In genomic region chrX:25018682-25019081, GRCh38 we compare ENCODE assay signal across 2 cellular contexts.
TF ChIP-seq lines count a peak whose summit lies in the region.

No MANE protein-coding gene starts in this region.

TF ChIP-seq in WTC11, 78 proteins besides CTCF, POLR2A, EP300 and RAD21 (continued from another document):
- no peak for TF ChIP-seq ZNF425 (CRISPR knock-in tag; conservative IDR thresholded peaks at IDR 0.05)
- no peak for TF ChIP-seq NFE2L1 (CRISPR knock-in tag; IDR thresholded peaks at IDR 0.05)
- TF ChIP-seq JAZF1 (CRISPR knock-in tag; IDR thresholded peaks at IDR 0.05), result no peak
- TF ChIP-seq HMGA2 (CRISPR knock-in tag; IDR thresholded peaks at IDR 0.05), result no peak
- TF ChIP-seq FOXJ3 (CRISPR knock-in tag; IDR thresholded peaks at IDR 0.05; ENCODE audit: borderline replicate concordance), result no peak
- TF ChIP-seq JUN (CRISPR knock-in tag; IDR thresholded peaks at IDR 0.05), result no peak
- no peak for TF ChIP-seq ZNF232 (CRISPR knock-in tag; IDR thresholded peaks at IDR 0.05)
- no peak for TF ChIP-seq SP1 (CRISPR knock-in tag; conservative IDR thresholded peaks at IDR 0.05)
- TF ChIP-seq ZNF671 (CRISPR knock-in tag; IDR thresholded peaks at IDR 0.05), result no peak
- TF ChIP-seq ZNF317 (CRISPR knock-in tag; IDR thresholded peaks at IDR 0.05; ENCODE audit: borderline replicate concordance, low read depth), result no peak
- TF ChIP-seq GABPB1 (CRISPR knock-in tag; IDR thresholded peaks at IDR 0.05), result no peak
TF ChIP-seq in WTC11: peak in this region for 0.

TF ChIP-seq in H1, 55 proteins besides CTCF, POLR2A, EP300 and RAD21 (continued from another document):
- TF ChIP-seq, protein P1, sequence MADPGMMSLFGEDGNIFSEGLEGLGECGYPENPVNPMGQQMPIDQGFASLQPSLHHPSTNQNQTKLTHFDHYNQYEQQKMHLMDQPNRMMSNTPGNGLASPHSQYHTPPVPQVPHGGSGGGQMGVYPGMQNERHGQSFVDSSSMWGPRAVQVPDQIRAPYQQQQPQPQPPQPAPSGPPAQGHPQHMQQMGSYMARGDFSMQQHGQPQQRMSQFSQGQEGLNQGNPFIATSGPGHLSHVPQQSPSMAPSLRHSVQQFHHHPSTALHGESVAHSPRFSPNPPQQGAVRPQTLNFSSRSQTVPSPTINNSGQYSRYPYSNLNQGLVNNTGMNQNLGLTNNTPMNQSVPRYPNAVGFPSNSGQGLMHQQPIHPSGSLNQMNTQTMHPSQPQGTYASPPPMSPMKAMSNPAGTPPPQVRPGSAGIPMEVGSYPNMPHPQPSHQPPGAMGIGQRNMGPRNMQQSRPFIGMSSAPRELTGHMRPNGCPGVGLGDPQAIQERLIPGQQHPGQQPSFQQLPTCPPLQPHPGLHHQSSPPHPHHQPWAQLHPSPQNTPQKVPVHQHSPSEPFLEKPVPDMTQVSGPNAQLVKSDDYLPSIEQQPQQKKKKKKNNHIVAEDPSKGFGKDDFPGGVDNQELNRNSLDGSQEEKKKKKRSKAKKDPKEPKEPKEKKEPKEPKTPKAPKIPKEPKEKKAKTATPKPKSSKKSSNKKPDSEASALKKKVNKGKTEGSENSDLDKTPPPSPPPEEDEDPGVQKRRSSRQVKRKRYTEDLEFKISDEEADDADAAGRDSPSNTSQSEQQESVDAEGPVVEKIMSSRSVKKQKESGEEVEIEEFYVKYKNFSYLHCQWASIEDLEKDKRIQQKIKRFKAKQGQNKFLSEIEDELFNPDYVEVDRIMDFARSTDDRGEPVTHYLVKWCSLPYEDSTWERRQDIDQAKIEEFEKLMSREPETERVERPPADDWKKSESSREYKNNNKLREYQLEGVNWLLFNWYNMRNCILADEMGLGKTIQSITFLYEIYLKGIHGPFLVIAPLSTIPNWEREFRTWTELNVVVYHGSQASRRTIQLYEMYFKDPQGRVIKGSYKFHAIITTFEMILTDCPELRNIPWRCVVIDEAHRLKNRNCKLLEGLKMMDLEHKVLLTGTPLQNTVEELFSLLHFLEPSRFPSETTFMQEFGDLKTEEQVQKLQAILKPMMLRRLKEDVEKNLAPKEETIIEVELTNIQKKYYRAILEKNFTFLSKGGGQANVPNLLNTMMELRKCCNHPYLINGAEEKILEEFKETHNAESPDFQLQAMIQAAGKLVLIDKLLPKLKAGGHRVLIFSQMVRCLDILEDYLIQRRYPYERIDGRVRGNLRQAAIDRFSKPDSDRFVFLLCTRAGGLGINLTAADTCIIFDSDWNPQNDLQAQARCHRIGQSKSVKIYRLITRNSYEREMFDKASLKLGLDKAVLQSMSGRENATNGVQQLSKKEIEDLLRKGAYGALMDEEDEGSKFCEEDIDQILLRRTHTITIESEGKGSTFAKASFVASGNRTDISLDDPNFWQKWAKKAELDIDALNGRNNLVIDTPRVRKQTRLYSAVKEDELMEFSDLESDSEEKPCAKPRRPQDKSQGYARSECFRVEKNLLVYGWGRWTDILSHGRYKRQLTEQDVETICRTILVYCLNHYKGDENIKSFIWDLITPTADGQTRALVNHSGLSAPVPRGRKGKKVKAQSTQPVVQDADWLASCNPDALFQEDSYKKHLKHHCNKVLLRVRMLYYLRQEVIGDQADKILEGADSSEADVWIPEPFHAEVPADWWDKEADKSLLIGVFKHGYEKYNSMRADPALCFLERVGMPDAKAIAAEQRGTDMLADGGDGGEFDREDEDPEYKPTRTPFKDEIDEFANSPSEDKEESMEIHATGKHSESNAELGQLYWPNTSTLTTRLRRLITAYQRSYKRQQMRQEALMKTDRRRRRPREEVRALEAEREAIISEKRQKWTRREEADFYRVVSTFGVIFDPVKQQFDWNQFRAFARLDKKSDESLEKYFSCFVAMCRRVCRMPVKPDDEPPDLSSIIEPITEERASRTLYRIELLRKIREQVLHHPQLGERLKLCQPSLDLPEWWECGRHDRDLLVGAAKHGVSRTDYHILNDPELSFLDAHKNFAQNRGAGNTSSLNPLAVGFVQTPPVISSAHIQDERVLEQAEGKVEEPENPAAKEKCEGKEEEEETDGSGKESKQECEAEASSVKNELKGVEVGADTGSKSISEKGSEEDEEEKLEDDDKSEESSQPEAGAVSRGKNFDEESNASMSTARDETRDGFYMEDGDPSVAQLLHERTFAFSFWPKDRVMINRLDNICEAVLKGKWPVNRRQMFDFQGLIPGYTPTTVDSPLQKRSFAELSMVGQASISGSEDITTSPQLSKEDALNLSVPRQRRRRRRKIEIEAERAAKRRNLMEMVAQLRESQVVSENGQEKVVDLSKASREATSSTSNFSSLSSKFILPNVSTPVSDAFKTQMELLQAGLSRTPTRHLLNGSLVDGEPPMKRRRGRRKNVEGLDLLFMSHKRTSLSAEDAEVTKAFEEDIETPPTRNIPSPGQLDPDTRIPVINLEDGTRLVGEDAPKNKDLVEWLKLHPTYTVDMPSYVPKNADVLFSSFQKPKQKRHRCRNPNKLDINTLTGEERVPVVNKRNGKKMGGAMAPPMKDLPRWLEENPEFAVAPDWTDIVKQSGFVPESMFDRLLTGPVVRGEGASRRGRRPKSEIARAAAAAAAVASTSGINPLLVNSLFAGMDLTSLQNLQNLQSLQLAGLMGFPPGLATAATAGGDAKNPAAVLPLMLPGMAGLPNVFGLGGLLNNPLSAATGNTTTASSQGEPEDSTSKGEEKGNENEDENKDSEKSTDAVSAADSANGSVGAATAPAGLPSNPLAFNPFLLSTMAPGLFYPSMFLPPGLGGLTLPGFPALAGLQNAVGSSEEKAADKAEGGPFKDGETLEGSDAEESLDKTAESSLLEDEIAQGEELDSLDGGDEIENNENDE (IDR thresholded peaks at IDR 0.05; ENCODE audit: insufficient replicate concordance, low read length), result no peak
